Comparison of ENCODE assay signal across 11 cellular contexts in genomic region chr22:24950272-24950902, GRCh38. TPM values are rescaled to one million over a fixed set of nuclear protein-coding genes. Genes with fewer than 3 reads are reported as not detected.
DNase-seq lines count a peak whose midpoint lies in the region; ATAC-seq lines count a peak whose summit lies in the region.
"Had no signal": no experiment of that assay in that cellular context is flagged by ENCODE, and none has a peak within 500 bp of the region (broad histone marks: within the 10 kb centered on the region; RNA-seq: fewer than 3 reads in every experiment).

No MANE protein-coding gene starts in this region.

- no peak overlapping the region for H3K4me3 ChIP-seq in naive thymus-derived CD4-positive, alpha-beta T cell (ENCODE audit: low read length)

- H3K36me3 Mint-ChIP-seq in naive thymus-derived CD4-positive, alpha-beta T cell: no peaks in the 10 kb centered on the region

- no peaks in the 10 kb centered on the region for H3K9me3 ChIP-seq in naive thymus-derived CD4-positive, alpha-beta T cell (ENCODE audit: control insufficient read depth in 2 of 3, low read length in 3 of 3)

- H3K27ac Mint-ChIP-seq in naive thymus-derived CD4-positive, alpha-beta T cell: peak overlapping the region in 1 of 9 donors; percentile 14
- H3K27ac Mint-ChIP-seq: effector memory CD8-positive, alpha-beta T cell had no signal

- peaks cover 3% of the 10 kb centered on the region in 2 donors for H3K27me3 ChIP-seq in naive thymus-derived CD4-positive, alpha-beta T cell (ENCODE audit: control insufficient read depth in 2 of 2, insufficient read depth in 2 of 2, low read length in 2 of 2)

- H3K36me3 ChIP-seq in naive thymus-derived CD4-positive, alpha-beta T cell (ENCODE audit: control insufficient read depth in 2 of 3, insufficient read depth in 3 of 3, low read length in 3 of 3): no peaks in the 10 kb centered on the region

- peaks cover 54 to 65% (median 59%) of the 10 kb centered on the region in 5 donors for H3K27me3 Mint-ChIP-seq in naive thymus-derived CD4-positive, alpha-beta T cell

- H3K4me3 Mint-ChIP-seq in naive thymus-derived CD4-positive, alpha-beta T cell: peak overlapping the region in 6 of 10 donors; percentile 10 to 54 (median 36)

- peaks cover 4 to 38% (median 16%) of the 10 kb centered on the region in 7 donors for H3K4me1 Mint-ChIP-seq in naive thymus-derived CD4-positive, alpha-beta T cell

- H3K4me1 ChIP-seq in naive thymus-derived CD4-positive, alpha-beta T cell (ENCODE audit: control insufficient read depth in 2 of 2, insufficient read depth in 2 of 2, low read length in 2 of 2): peaks cover 8 to 9% of the 10 kb centered on the region in 2 donors

- no peak overlapping the region for H3K27ac ChIP-seq in naive thymus-derived CD4-positive, alpha-beta T cell (ENCODE audit: low read depth, low read length)

- POLR2A ChIA-PET in naive thymus-derived CD4-positive, alpha-beta T cell (lab: Charles Lee): no interaction called here

- CTCF ChIA-PET in naive thymus-derived CD4-positive, alpha-beta T cell (lab: Charles Lee): interaction anchor here (1.2 to 1.5 kb wide), 2 partner anchors 104 to 107 kb away, joined by 3 read pairs; no protein-coding TSS in a partner anchor

- ATAC-seq in naive thymus-derived CD4-positive, alpha-beta T cell: no peak
- ATAC-seq: effector memory CD8-positive, alpha-beta T cell had no signal

- peaks cover 0 to 5% (median 0%) of the 10 kb centered on the region in 11 donors for H3K9me3 Mint-ChIP-seq in naive thymus-derived CD4-positive, alpha-beta T cell
- H3K9me3 Mint-ChIP-seq: effector memory CD8-positive, alpha-beta T cell had no signal

- intact Hi-C loops in naive thymus-derived CD4-positive, alpha-beta T cell (cut with micrococcal nuclease): loop anchor here in 1 of 2 donors (5.0 kb wide), 1 partner anchor 798 kb away; no protein-coding TSS in a partner anchor

- DNase-seq in EH (ENCODE audit: low read depth) (peak; percentile 11), NCI-H146 (lab: John Stamatoyannopoulos, UW) (peak; percentile 77), cerebellum (ENCODE audit: low spot score) (peak; percentile 31), KG1 (lab: John Stamatoyannopoulos, UW) (no peak), 8988T (no peak)
- DNase-seq in naive thymus-derived CD4-positive, alpha-beta T cell: no peak
- DNase-seq in stimulated activated CD4-positive, alpha-beta T cell treated with anti-CD3 and anti-CD28 coated beads, Interleukin-2, amount 100 ng/mL, for 24 hours: no peak
- no peak for DNase-seq in activated CD4-positive, alpha-beta T cell treated with anti-CD3 and anti-CD28 coated beads for 1 hour
- DNase-seq: activated CD4-positive, alpha-beta T cell treated with anti-CD3 and anti-CD28 coated beads for 48 hours; effector memory CD8-positive, alpha-beta T cell had no signal

RNA-seq across cellular contexts. Expression of gene KIAA1671, which starts 2.1 kb away (rescaled TPM):
- total RNA-seq in cerebellum: 9.5 TPM
- 10 to 100 TPM in 1 of 5 experiments, 1 to 10 TPM in 4; 2.8 to 19.0 (median 4.5) TPM for total RNA-seq in naive thymus-derived CD4-positive, alpha-beta T cell
- under 1 TPM; 0.47 to 0.87 TPM for polyA plus RNA-seq in naive thymus-derived CD4-positive, alpha-beta T cell

RNA-seq across cellular contexts. Expression of gene LHFPL7, which starts 3.9 kb away (rescaled TPM):
- not detected for total RNA-seq in cerebellum
- total RNA-seq in naive thymus-derived CD4-positive, alpha-beta T cell: not detected
- polyA plus RNA-seq in naive thymus-derived CD4-positive, alpha-beta T cell: not detected
- total RNA-seq: NCI-H460 had no signal

Comparison
In these comparisons a context has a peak if more than half of its experiments do, and no peak if none do; other contexts are left out.
1. DNase-seq: peak in EH (single experiment), NCI-H146 (single experiment) and cerebellum (single experiment); none in naive thymus-derived CD4-positive, alpha-beta T cell (0 of 9), stimulated activated CD4-positive, alpha-beta T cell treated with anti-CD3 and anti-CD28 coated beads, Interleukin-2, amount 100 ng/mL, for 24 hours (0 of 2), KG1 (single experiment), 8988T (single experiment) and activated CD4-positive, alpha-beta T cell treated with anti-CD3 and anti-CD28 coated beads for 1 hour (single experiment).